In the genomic region with DNA sequence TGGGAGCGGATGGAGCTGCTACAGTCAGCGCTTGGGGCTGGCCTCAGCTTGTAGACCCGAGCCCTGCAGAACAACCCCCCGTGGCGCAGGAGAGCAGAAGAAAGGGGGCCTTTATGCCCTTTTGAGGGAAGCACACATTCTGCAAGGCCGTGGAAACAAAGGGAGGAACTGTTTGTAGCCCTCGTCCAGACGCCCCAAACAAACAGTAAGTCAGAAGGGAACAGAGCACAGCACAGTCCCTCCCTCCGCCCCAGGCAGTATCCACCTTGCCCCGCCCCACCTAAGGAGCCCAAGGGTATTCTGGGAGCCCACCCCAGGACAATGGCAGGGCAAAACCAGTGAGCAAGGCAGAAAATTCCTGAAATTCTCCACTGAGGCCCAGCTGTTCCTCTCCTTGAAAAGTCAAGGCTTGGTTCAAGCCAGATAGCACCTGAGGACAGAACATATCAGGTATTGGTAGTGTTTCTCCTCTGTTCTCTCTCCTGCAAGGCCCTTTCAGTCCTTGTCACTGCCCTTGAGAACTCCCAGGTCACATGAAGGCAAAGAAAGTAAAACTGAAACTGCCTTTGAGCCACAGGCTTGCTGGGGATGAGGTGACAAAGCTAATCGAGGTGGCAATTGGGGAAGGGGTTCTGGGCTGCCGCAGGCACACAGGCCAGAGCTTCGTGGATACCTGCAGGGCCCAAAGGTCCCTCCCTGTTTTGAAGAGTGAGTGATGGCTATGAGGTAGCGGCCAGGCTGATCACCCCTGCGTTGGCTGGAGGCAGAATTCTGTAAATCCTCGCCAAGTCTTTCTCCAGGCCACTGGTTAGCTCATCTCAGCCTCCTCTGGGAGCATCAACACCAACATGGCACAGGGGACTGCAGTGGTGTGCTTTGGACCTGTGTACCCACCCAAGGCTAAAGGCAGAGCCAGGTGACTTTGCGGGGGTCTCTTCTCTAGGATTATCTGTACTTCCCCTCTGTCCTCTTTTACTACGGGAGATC, we compare ENCODE assay signal across 1 cellular context.
TF ChIP-seq lines count a peak whose summit lies in the region.

No MANE protein-coding gene starts in this region.

TF ChIP-seq in K562, 482 proteins besides CTCF, POLR2A, EP300 and RAD21 (continued from another document):
- TF ChIP-seq, protein P1, sequence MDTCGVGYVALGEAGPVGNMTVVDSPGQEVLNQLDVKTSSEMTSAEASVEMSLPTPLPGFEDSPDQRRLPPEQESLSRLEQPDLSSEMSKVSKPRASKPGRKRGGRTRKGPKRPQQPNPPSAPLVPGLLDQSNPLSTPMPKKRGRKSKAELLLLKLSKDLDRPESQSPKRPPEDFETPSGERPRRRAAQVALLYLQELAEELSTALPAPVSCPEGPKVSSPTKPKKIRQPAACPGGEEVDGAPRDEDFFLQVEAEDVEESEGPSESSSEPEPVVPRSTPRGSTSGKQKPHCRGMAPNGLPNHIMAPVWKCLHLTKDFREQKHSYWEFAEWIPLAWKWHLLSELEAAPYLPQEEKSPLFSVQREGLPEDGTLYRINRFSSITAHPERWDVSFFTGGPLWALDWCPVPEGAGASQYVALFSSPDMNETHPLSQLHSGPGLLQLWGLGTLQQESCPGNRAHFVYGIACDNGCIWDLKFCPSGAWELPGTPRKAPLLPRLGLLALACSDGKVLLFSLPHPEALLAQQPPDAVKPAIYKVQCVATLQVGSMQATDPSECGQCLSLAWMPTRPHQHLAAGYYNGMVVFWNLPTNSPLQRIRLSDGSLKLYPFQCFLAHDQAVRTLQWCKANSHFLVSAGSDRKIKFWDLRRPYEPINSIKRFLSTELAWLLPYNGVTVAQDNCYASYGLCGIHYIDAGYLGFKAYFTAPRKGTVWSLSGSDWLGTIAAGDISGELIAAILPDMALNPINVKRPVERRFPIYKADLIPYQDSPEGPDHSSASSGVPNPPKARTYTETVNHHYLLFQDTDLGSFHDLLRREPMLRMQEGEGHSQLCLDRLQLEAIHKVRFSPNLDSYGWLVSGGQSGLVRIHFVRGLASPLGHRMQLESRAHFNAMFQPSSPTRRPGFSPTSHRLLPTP (IDR thresholded peaks at IDR 0.05; ENCODE audit: borderline replicate concordance, extremely low read depth, insufficient read length), result no peak
- TF ChIP-seq, protein P2, sequence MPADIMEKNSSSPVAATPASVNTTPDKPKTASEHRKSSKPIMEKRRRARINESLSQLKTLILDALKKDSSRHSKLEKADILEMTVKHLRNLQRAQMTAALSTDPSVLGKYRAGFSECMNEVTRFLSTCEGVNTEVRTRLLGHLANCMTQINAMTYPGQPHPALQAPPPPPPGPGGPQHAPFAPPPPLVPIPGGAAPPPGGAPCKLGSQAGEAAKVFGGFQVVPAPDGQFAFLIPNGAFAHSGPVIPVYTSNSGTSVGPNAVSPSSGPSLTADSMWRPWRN (IDR thresholded peaks at IDR 0.05; ENCODE audit: low read depth), result no peak
- 0 out of 2 replicates have a peak, but pooled peaks have one; percentile 25 for TF ChIP-seq PML (IDR thresholded peaks at IDR 0.05; ENCODE audit: low read length)
- TF ChIP-seq, protein P3, sequence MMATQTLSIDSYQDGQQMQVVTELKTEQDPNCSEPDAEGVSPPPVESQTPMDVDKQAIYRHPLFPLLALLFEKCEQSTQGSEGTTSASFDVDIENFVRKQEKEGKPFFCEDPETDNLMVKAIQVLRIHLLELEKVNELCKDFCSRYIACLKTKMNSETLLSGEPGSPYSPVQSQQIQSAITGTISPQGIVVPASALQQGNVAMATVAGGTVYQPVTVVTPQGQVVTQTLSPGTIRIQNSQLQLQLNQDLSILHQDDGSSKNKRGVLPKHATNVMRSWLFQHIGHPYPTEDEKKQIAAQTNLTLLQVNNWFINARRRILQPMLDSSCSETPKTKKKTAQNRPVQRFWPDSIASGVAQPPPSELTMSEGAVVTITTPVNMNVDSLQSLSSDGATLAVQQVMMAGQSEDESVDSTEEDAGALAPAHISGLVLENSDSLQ (IDR thresholded peaks at IDR 0.05), result peak; percentile 27; the same call in 1 of the 2 replicates
- TF ChIP-seq POLR2B (IDR thresholded peaks at IDR 0.05; ENCODE audit: low read depth, partially characterized antibody), result peak; percentile 40
- no peak for TF ChIP-seq ZNF830 (CRISPR knock-in tag; IDR thresholded peaks at IDR 0.05)
- no peak for TF ChIP-seq MXI1 (IDR thresholded peaks at IDR 0.05; ENCODE audit: low read depth, low read length)
- TF ChIP-seq, protein P4, sequence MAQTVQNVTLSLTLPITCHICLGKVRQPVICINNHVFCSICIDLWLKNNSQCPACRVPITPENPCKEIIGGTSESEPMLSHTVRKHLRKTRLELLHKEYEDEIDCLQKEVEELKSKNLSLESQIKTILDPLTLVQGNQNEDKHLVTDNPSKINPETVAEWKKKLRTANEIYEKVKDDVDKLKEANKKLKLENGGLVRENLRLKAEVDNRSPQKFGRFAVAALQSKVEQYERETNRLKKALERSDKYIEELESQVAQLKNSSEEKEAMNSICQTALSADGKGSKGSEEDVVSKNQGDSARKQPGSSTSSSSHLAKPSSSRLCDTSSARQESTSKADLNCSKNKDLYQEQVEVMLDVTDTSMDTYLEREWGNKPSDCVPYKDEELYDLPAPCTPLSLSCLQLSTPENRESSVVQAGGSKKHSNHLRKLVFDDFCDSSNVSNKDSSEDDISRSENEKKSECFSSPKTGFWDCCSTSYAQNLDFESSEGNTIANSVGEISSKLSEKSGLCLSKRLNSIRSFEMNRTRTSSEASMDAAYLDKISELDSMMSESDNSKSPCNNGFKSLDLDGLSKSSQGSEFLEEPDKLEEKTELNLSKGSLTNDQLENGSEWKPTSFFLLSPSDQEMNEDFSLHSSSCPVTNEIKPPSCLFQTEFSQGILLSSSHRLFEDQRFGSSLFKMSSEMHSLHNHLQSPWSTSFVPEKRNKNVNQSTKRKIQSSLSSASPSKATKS (CRISPR knock-in tag; IDR thresholded peaks at IDR 0.05), result no peak
- peak; percentile 33; the same call in 1 of the 2 replicates for TF ChIP-seq SIN3B (IDR thresholded peaks at IDR 0.05; ENCODE audit: low read depth)
- TF ChIP-seq ZFX (CRISPR knock-in tag; IDR thresholded peaks at IDR 0.05), result peak; percentile 76
- TF ChIP-seq FOXM1 (IDR thresholded peaks at IDR 0.05; ENCODE audit: low read depth), result peak; percentile 15; the same call in 1 of the 2 replicates
- no peak for TF ChIP-seq FOXM1 (CRISPR knock-in tag; IDR thresholded peaks at IDR 0.05; ENCODE audit: low read depth)
- TF ChIP-seq, protein P5, sequence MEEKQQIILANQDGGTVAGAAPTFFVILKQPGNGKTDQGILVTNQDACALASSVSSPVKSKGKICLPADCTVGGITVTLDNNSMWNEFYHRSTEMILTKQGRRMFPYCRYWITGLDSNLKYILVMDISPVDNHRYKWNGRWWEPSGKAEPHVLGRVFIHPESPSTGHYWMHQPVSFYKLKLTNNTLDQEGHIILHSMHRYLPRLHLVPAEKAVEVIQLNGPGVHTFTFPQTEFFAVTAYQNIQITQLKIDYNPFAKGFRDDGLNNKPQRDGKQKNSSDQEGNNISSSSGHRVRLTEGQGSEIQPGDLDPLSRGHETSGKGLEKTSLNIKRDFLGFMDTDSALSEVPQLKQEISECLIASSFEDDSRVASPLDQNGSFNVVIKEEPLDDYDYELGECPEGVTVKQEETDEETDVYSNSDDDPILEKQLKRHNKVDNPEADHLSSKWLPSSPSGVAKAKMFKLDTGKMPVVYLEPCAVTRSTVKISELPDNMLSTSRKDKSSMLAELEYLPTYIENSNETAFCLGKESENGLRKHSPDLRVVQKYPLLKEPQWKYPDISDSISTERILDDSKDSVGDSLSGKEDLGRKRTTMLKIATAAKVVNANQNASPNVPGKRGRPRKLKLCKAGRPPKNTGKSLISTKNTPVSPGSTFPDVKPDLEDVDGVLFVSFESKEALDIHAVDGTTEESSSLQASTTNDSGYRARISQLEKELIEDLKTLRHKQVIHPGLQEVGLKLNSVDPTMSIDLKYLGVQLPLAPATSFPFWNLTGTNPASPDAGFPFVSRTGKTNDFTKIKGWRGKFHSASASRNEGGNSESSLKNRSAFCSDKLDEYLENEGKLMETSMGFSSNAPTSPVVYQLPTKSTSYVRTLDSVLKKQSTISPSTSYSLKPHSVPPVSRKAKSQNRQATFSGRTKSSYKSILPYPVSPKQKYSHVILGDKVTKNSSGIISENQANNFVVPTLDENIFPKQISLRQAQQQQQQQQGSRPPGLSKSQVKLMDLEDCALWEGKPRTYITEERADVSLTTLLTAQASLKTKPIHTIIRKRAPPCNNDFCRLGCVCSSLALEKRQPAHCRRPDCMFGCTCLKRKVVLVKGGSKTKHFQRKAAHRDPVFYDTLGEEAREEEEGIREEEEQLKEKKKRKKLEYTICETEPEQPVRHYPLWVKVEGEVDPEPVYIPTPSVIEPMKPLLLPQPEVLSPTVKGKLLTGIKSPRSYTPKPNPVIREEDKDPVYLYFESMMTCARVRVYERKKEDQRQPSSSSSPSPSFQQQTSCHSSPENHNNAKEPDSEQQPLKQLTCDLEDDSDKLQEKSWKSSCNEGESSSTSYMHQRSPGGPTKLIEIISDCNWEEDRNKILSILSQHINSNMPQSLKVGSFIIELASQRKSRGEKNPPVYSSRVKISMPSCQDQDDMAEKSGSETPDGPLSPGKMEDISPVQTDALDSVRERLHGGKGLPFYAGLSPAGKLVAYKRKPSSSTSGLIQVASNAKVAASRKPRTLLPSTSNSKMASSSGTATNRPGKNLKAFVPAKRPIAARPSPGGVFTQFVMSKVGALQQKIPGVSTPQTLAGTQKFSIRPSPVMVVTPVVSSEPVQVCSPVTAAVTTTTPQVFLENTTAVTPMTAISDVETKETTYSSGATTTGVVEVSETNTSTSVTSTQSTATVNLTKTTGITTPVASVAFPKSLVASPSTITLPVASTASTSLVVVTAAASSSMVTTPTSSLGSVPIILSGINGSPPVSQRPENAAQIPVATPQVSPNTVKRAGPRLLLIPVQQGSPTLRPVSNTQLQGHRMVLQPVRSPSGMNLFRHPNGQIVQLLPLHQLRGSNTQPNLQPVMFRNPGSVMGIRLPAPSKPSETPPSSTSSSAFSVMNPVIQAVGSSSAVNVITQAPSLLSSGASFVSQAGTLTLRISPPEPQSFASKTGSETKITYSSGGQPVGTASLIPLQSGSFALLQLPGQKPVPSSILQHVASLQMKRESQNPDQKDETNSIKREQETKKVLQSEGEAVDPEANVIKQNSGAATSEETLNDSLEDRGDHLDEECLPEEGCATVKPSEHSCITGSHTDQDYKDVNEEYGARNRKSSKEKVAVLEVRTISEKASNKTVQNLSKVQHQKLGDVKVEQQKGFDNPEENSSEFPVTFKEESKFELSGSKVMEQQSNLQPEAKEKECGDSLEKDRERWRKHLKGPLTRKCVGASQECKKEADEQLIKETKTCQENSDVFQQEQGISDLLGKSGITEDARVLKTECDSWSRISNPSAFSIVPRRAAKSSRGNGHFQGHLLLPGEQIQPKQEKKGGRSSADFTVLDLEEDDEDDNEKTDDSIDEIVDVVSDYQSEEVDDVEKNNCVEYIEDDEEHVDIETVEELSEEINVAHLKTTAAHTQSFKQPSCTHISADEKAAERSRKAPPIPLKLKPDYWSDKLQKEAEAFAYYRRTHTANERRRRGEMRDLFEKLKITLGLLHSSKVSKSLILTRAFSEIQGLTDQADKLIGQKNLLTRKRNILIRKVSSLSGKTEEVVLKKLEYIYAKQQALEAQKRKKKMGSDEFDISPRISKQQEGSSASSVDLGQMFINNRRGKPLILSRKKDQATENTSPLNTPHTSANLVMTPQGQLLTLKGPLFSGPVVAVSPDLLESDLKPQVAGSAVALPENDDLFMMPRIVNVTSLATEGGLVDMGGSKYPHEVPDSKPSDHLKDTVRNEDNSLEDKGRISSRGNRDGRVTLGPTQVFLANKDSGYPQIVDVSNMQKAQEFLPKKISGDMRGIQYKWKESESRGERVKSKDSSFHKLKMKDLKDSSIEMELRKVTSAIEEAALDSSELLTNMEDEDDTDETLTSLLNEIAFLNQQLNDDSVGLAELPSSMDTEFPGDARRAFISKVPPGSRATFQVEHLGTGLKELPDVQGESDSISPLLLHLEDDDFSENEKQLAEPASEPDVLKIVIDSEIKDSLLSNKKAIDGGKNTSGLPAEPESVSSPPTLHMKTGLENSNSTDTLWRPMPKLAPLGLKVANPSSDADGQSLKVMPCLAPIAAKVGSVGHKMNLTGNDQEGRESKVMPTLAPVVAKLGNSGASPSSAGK (IDR thresholded peaks at IDR 0.05), result peak; percentile 83
- TF ChIP-seq, protein P6, sequence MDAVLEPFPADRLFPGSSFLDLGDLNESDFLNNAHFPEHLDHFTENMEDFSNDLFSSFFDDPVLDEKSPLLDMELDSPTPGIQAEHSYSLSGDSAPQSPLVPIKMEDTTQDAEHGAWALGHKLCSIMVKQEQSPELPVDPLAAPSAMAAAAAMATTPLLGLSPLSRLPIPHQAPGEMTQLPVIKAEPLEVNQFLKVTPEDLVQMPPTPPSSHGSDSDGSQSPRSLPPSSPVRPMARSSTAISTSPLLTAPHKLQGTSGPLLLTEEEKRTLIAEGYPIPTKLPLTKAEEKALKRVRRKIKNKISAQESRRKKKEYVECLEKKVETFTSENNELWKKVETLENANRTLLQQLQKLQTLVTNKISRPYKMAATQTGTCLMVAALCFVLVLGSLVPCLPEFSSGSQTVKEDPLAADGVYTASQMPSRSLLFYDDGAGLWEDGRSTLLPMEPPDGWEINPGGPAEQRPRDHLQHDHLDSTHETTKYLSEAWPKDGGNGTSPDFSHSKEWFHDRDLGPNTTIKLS (IDR thresholded peaks at IDR 0.05; ENCODE audit: borderline replicate concordance, low read depth), result peak; percentile 46; the same call in 1 of the 2 replicates
